9 cellular contexts compared by ENCODE assay signal in genomic region chr2:105294844-105295481, GRCh38. TPM values are rescaled to one million over a fixed set of nuclear protein-coding genes. Genes with fewer than 3 reads are reported as not detected.
DNase-seq lines count a peak whose midpoint lies in the region; ATAC-seq and TF ChIP-seq lines count a peak whose summit lies in the region.
"Had no signal": no experiment of that assay in that cellular context is flagged by ENCODE, and none has a peak within 500 bp of the region (broad histone marks: within the 10 kb centered on the region; RNA-seq: fewer than 3 reads in every experiment).

No MANE protein-coding gene starts in this region.

- peaks cover 17% of the 10 kb centered on the region for H3K36me3 Mint-ChIP-seq in endothelial cell (ENCODE audit: low read depth, unreplicated experiment)
- H3K36me3 Mint-ChIP-seq in activated T-helper 2 cell treated with anti-CD3 and anti-CD28 coated beads, Interferon-gamma antibody, Interleukin-2, Interleukin-4, amounts not matched to agents 10 μg/mL and 5 μg/mL and 100 μg/mL, durations not matched to agents 14 hours and 24 hours and 36 hours (ENCODE audit: low read depth), result peaks cover 64% of the 10 kb centered on the region

- ATAC-seq in SK-N-SH treated with all-trans-retinoic acid at 6 μM for 48 hours, result peak; percentile 99
- no peak for ATAC-seq in HG03342 (IDR thresholded peaks at IDR 0.05; ENCODE audit: unreplicated experiment)

- DNase-seq in 8988T, result peak; percentile 52
- peak; percentile 90 for DNase-seq in GM03348 (ENCODE audit: low spot score)
- peak in 59 of 76 experiments; percentile 2 to 71 (median 36) for DNase-seq in HUDEP-2 (lab: John Stamatoyannopoulos, UW; ENCODE audit: unreplicated experiment in 76 of 76)
- DNase-seq in endothelial cell (ENCODE audit: low spot score), result peak; percentile 60
- peak; percentile 76 for DNase-seq in midbrain (lab: John Stamatoyannopoulos, UW)
- no peak for DNase-seq in activated T-helper 2 cell treated with anti-CD3 and anti-CD28 coated beads, Interferon-gamma antibody, Interleukin-2, Interleukin-4, amounts not matched to agents 10 μg/mL and 5 μg/mL and 100 μg/mL, durations not matched to agents 14 hours and 24 hours and 36 hours (ENCODE audit: low spot score)

- no peaks in the 10 kb centered on the region for H3K9me3 Mint-ChIP-seq in endothelial cell (ENCODE audit: unreplicated experiment)
- no peaks in the 10 kb centered on the region for H3K9me3 Mint-ChIP-seq in activated T-helper 2 cell treated with anti-CD3 and anti-CD28 coated beads, Interferon-gamma antibody, Interleukin-2, Interleukin-4, amounts not matched to agents 10 μg/mL and 5 μg/mL and 100 μg/mL, durations not matched to agents 14 hours and 24 hours and 36 hours

- intact Hi-C loops in activated T-helper 2 cell treated with anti-CD3 and anti-CD28 coated beads, Interferon-gamma antibody, Interleukin-2, Interleukin-4, amounts not matched to agents 10 μg/mL and 5 μg/mL and 100 μg/mL, durations not matched to agents 14 hours and 24 hours and 36 hours (cut with micrococcal nuclease), result no loop called here

- H3K4me1 Mint-ChIP-seq in endothelial cell (ENCODE audit: unreplicated experiment), result no peaks in the 10 kb centered on the region
- peaks cover 2% of the 10 kb centered on the region for H3K4me1 Mint-ChIP-seq in activated T-helper 2 cell treated with anti-CD3 and anti-CD28 coated beads, Interferon-gamma antibody, Interleukin-2, Interleukin-4, amounts not matched to agents 10 μg/mL and 5 μg/mL and 100 μg/mL, durations not matched to agents 14 hours and 24 hours and 36 hours (ENCODE audit: low read depth)

- no peak overlapping the region for H3K4me3 Mint-ChIP-seq in endothelial cell (ENCODE audit: unreplicated experiment)
- no peak overlapping the region for H3K4me3 Mint-ChIP-seq in activated T-helper 2 cell treated with anti-CD3 and anti-CD28 coated beads, Interferon-gamma antibody, Interleukin-2, Interleukin-4, amounts not matched to agents 10 μg/mL and 5 μg/mL and 100 μg/mL, durations not matched to agents 14 hours and 24 hours and 36 hours (ENCODE audit: low read depth)

- H3K27ac Mint-ChIP-seq in endothelial cell (ENCODE audit: unreplicated experiment), result no peak overlapping the region
- no peak overlapping the region for H3K27ac Mint-ChIP-seq in activated T-helper 2 cell treated with anti-CD3 and anti-CD28 coated beads, Interferon-gamma antibody, Interleukin-2, Interleukin-4, amounts not matched to agents 10 μg/mL and 5 μg/mL and 100 μg/mL, durations not matched to agents 14 hours and 24 hours and 36 hours

- no peaks in the 10 kb centered on the region for H3K27me3 Mint-ChIP-seq in endothelial cell (ENCODE audit: unreplicated experiment)
- no peaks in the 10 kb centered on the region for H3K27me3 Mint-ChIP-seq in activated T-helper 2 cell treated with anti-CD3 and anti-CD28 coated beads, Interferon-gamma antibody, Interleukin-2, Interleukin-4, amounts not matched to agents 10 μg/mL and 5 μg/mL and 100 μg/mL, durations not matched to agents 14 hours and 24 hours and 36 hours (ENCODE audit: low read depth)

- peak; percentile 53 for TF ChIP-seq CTCF in endothelial cell (IDR thresholded peaks at IDR 0.05; ENCODE audit: unreplicated experiment)

TF ChIP-seq in SK-N-SH treated with all-trans-retinoic acid at 6 μM for 48 hours, 23 proteins besides CTCF, POLR2A, EP300 and RAD21:
- TF ChIP-seq PPARA (CRISPR knock-in tag; IDR thresholded peaks at IDR 0.05; ENCODE audit: borderline replicate concordance) (no peak), ZFP3 (CRISPR knock-in tag; IDR thresholded peaks at IDR 0.05) (no peak), ZFP30 (CRISPR knock-in tag; IDR thresholded peaks at IDR 0.05) (no peak), ZC3H10 (CRISPR knock-in tag; IDR thresholded peaks at IDR 0.05) (no peak), CREB5 (CRISPR knock-in tag; IDR thresholded peaks at IDR 0.05; ENCODE audit: low read depth) (no peak), POU6F1 (CRISPR knock-in tag; IDR thresholded peaks at IDR 0.05; ENCODE audit: borderline replicate concordance, low read depth) (no peak), BACH2 (CRISPR knock-in tag; IDR thresholded peaks at IDR 0.05; ENCODE audit: borderline replicate concordance) (no peak), TCF4 (CRISPR knock-in tag; IDR thresholded peaks at IDR 0.05; ENCODE audit: borderline replicate concordance) (no peak)
TF ChIP-seq in SK-N-SH treated with all-trans-retinoic acid at 6 μM for 48 hours: peak in this region for 0.

RNA-seq across cellular contexts. Expression of gene TGFBRAP1, which starts 34.6 kb away (rescaled TPM):
- 18.8 TPM for total RNA-seq in endothelial cell (ENCODE audit: unreplicated experiment)
- 23.4 and 24.2 TPM in 2 replicates for total RNA-seq in activated T-helper 2 cell treated with anti-CD3 and anti-CD28 coated beads, Interferon-gamma antibody, Interleukin-2, Interleukin-4, amounts not matched to agents 10 μg/mL and 5 μg/mL and 100 μg/mL, durations not matched to agents 14 hours and 24 hours and 36 hours

RNA-seq across cellular contexts. Expression of gene C2orf49, which starts 42.4 kb away (rescaled TPM):
- 15.8 TPM for total RNA-seq in endothelial cell (ENCODE audit: unreplicated experiment)
- 18.6 and 19.0 TPM in 2 replicates for total RNA-seq in activated T-helper 2 cell treated with anti-CD3 and anti-CD28 coated beads, Interferon-gamma antibody, Interleukin-2, Interleukin-4, amounts not matched to agents 10 μg/mL and 5 μg/mL and 100 μg/mL, durations not matched to agents 14 hours and 24 hours and 36 hours

RNA-seq across cellular contexts. Expression of gene GPR45, which starts 53.4 kb away (rescaled TPM):
- total RNA-seq in endothelial cell (ENCODE audit: unreplicated experiment), result 0.21 TPM
- total RNA-seq in activated T-helper 2 cell treated with anti-CD3 and anti-CD28 coated beads, Interferon-gamma antibody, Interleukin-2, Interleukin-4, amounts not matched to agents 10 μg/mL and 5 μg/mL and 100 μg/mL, durations not matched to agents 14 hours and 24 hours and 36 hours, result not detected in 2 replicates
- total RNA-seq: glomerular endothelial cell had no signal
